Comparison of ENCODE assay signal across 16 cellular contexts in genomic region chr13:94328336-94329041, GRCh38.
DNase-seq lines count a peak whose midpoint lies in the region; ATAC-seq and TF ChIP-seq lines count a peak whose summit lies in the region.
"Had no signal": no experiment of that assay in that cellular context is flagged by ENCODE, and none has a peak within 500 bp of the region (broad histone marks: within the 10 kb centered on the region; RNA-seq: fewer than 3 reads in every experiment).

No MANE protein-coding gene starts in this region.

- no peak for DNase-seq in activated naive CD8-positive, alpha-beta T cell treated with anti-CD3 and anti-CD28 coated beads for 36 hours
- DNase-seq in T-helper 17 cell (no peak), mesothelial cell of epicardium (ENCODE audit: low spot score in 2 of 2, unreplicated experiment in 2 of 2) (no peak), testis (no peak)
- DNase-seq: activated CD4-positive, CD25-positive, alpha-beta regulatory T cell treated with anti-CD3 and anti-CD28 coated beads, Interleukin-2, amount 50 U/mL, for 72 hours; activated naive CD8-positive, alpha-beta T cell treated with anti-CD3 and anti-CD28 coated beads, Interleukin-2, amount 50 U/mL, for 24 hours; AML-193; effector CD4-positive, alpha-beta T cell; NCI-H1694; NCI-H446; psoas muscle had no signal

- peaks cover 74% of the 10 kb centered on the region for H3K4me1 Mint-ChIP-seq in activated naive CD8-positive, alpha-beta T cell (ENCODE audit: low read depth)
- peaks cover 53% of the 10 kb centered on the region for H3K4me1 Mint-ChIP-seq in activated naive CD8-positive, alpha-beta T cell treated with anti-CD3 and anti-CD28 coated beads for 36 hours
- H3K4me1 Mint-ChIP-seq in T-helper 17 cell (peaks cover 36% of the 10 kb centered on the region), mesothelial cell of epicardium (peaks cover 76% of the 10 kb centered on the region)

- ATAC-seq in T-helper 17 cell (no peak), GM19324 (IDR thresholded peaks at IDR 0.05; ENCODE audit: low FRiP score, unreplicated experiment) (no peak), HG03521 (IDR thresholded peaks at IDR 0.05; ENCODE audit: unreplicated experiment) (no peak), HG03025 (IDR thresholded peaks at IDR 0.05; ENCODE audit: low FRiP score, unreplicated experiment) (no peak)

- peaks cover 10% of the 10 kb centered on the region for H3K36me3 Mint-ChIP-seq in activated naive CD8-positive, alpha-beta T cell
- H3K36me3 Mint-ChIP-seq in activated naive CD8-positive, alpha-beta T cell treated with anti-CD3 and anti-CD28 coated beads for 36 hours, result peaks cover 17% of the 10 kb centered on the region
- peaks cover 2% of the 10 kb centered on the region for H3K36me3 Mint-ChIP-seq in T-helper 17 cell (ENCODE audit: low read depth)
- no peaks in the 10 kb centered on the region for H3K36me3 Mint-ChIP-seq in mesothelial cell of epicardium

- intact Hi-C loops in testis (cut with DNase I; ENCODE audit: low total_unique reads), result no loop called here

- TF ChIP-seq POLR2A in testis (IDR thresholded peaks at IDR 0.05), result no peak

- H3K4me3 ChIP-seq in testis, result no peak overlapping the region
- H3K4me3 ChIP-seq: cardiac muscle cell, psoas muscle had no signal

- H3K27me3 ChIP-seq in testis, result no peaks in the 10 kb centered on the region
- H3K27me3 ChIP-seq: cardiac muscle cell had no signal

- H3K27ac Mint-ChIP-seq in activated naive CD8-positive, alpha-beta T cell, result peak overlapping the region; percentile 42
- H3K27ac Mint-ChIP-seq in activated naive CD8-positive, alpha-beta T cell treated with anti-CD3 and anti-CD28 coated beads for 36 hours, result no peak overlapping the region
- H3K27ac Mint-ChIP-seq in T-helper 17 cell (peak overlapping the region; percentile 0), mesothelial cell of epicardium (peak overlapping the region; percentile 94)

- 83 to 85% methylated on average over 12 to 13 of the region's 13 CpGs for WGBS in testis, 2 donors

- H3K9me3 ChIP-seq in T-helper 17 cell (ENCODE audit: control insufficient read depth, low read length, poor library complexity, severe bottlenecking), result no peaks in the 10 kb centered on the region
- H3K9me3 ChIP-seq in testis, result no peaks in the 10 kb centered on the region
- H3K9me3 ChIP-seq: psoas muscle had no signal

- H3K4me1 ChIP-seq in testis, result peaks cover 9% of the 10 kb centered on the region
- H3K4me1 ChIP-seq: psoas muscle had no signal

- H3K27ac ChIP-seq in testis, result peak overlapping the region; percentile 15 to 56

- H3K4me3 Mint-ChIP-seq in activated naive CD8-positive, alpha-beta T cell, result peak overlapping the region; percentile 28
- no peak overlapping the region for H3K4me3 Mint-ChIP-seq in activated naive CD8-positive, alpha-beta T cell treated with anti-CD3 and anti-CD28 coated beads for 36 hours
- H3K4me3 Mint-ChIP-seq in T-helper 17 cell (peak overlapping the region; percentile 12), mesothelial cell of epicardium (no peak overlapping the region)

- H3K36me3 ChIP-seq in testis (ENCODE audit: low read depth, missing control alignments), result no peaks in the 10 kb centered on the region
- H3K36me3 ChIP-seq: cardiac muscle cell had no signal

- H3K9me3 Mint-ChIP-seq in activated naive CD8-positive, alpha-beta T cell (ENCODE audit: low read depth), result peaks cover 4% of the 10 kb centered on the region
- H3K9me3 Mint-ChIP-seq in activated naive CD8-positive, alpha-beta T cell treated with anti-CD3 and anti-CD28 coated beads for 36 hours, result peaks cover 9% of the 10 kb centered on the region
- no peaks in the 10 kb centered on the region for H3K9me3 Mint-ChIP-seq in mesothelial cell of epicardium

- peaks cover 9% of the 10 kb centered on the region for H3K27me3 Mint-ChIP-seq in activated naive CD8-positive, alpha-beta T cell
- peaks cover 30% of the 10 kb centered on the region for H3K27me3 Mint-ChIP-seq in activated naive CD8-positive, alpha-beta T cell treated with anti-CD3 and anti-CD28 coated beads for 36 hours
- H3K27me3 Mint-ChIP-seq in T-helper 17 cell (peaks cover 29% of the 10 kb centered on the region), mesothelial cell of epicardium (ENCODE audit: low read depth) (no peaks in the 10 kb centered on the region)

- no peak for TF ChIP-seq CTCF in mesothelial cell of epicardium (IDR thresholded peaks at IDR 0.05; ENCODE audit: unreplicated experiment)
- no peak for TF ChIP-seq CTCF in testis (IDR thresholded peaks at IDR 0.05)

Comparison
In these comparisons a context has a peak if more than half of its experiments do, and no peak if none do; other contexts are left out.
1. H3K4me3 Mint-ChIP-seq: peak in activated naive CD8-positive, alpha-beta T cell (single experiment) and T-helper 17 cell (single experiment); none in activated naive CD8-positive, alpha-beta T cell treated with anti-CD3 and anti-CD28 coated beads for 36 hours (single experiment) and mesothelial cell of epicardium (single experiment).